ENCODE assay signal across 20 cellular contexts in the genomic region with DNA sequence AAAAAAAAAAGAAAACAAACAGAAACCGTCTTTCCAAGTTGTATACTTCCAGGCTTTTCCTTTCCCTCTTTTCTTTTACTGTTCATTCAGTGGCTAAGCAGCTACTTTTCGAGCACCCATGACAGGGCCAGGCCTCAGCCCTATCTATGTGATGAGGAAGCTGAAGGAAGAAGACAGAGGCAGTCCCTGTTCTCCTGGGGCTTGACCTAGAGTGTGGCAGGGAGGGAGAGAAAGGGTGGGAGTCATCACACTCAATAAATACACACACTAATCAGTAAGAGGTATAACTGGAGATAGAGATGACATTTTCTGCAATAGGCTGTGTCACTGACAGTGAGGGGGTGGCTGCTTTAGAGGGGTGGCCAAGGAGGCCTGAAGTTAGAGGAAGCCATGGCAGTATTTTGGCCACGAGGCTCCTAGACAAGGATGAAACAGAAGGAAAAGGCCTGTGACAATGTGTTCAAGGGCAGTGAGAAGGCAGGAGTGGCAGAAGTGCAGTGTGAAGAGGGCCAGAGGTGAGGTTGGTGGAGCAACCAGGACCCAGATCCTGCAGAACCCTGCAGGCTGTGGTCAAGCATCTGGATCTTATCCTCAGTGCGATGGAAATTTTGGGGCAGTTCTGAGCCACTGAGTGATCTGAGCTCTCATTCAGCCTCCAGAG.
DNase-seq lines count a peak whose midpoint lies in the region; ATAC-seq and TF ChIP-seq lines count a peak whose summit lies in the region.
"Had no signal": no experiment of that assay in that cellular context is flagged by ENCODE, and none has a peak within 500 bp of the region (broad histone marks: within the 10 kb centered on the region; RNA-seq: fewer than 3 reads in every experiment).

No MANE protein-coding gene starts in this region.

- H3K4me1 Mint-ChIP-seq in activated CD4-positive, alpha-beta T cell treated with anti-CD3 and anti-CD28 coated beads for 36 hours: peaks cover 24% of the 10 kb centered on the region

- H3K27ac ChIP-seq in VCaP: peak overlapping the region; percentile 43; the same call in 1 of the 2 replicates
- peak overlapping the region; percentile 85 to 93 for H3K27ac ChIP-seq in testis

- H3K27ac Mint-ChIP-seq in activated CD4-positive, alpha-beta T cell treated with anti-CD3 and anti-CD28 coated beads for 36 hours: no peak overlapping the region

- no peak for TF ChIP-seq CTCF in VCaP (conservative IDR thresholded peaks at IDR 0.05)
- no peak for TF ChIP-seq CTCF in mucosa of descending colon (IDR thresholded peaks at IDR 0.05)
- TF ChIP-seq CTCF in testis (IDR thresholded peaks at IDR 0.05): no peak

- no peaks in the 10 kb centered on the region for H3K36me3 Mint-ChIP-seq in activated CD4-positive, alpha-beta T cell treated with anti-CD3 and anti-CD28 coated beads for 36 hours (ENCODE audit: low read depth)

- ATAC-seq in activated CD4-positive, alpha-beta T cell treated with anti-CD3 and anti-CD28 coated beads for 36 hours: peak; percentile 20
- peak; percentile 15 for ATAC-seq in mucosa of descending colon

- no peaks in the 10 kb centered on the region for H3K9me3 Mint-ChIP-seq in activated CD4-positive, alpha-beta T cell treated with anti-CD3 and anti-CD28 coated beads for 36 hours (ENCODE audit: low read depth)

- DNase-seq in activated CD4-positive, alpha-beta T cell treated with anti-CD3 and anti-CD28 coated beads for 36 hours: no peak
- no peak for DNase-seq in activated CD4-positive, alpha-beta T cell treated with anti-CD3 and anti-CD28 coated beads, Interleukin-2, amount 50 U/mL, for 1 hour
- no peak for DNase-seq in mucosa of descending colon
- DNase-seq in testis: no peak
- DNase-seq in activated T-cell treated with anti-CD3 and anti-CD28 coated beads, Interleukin-2, amount 50 U/mL, for 48 hours: no peak
- DNase-seq in inferior parietal cortex (ENCODE audit: extremely low spot score): no peak
- DNase-seq in posterior vena cava (ENCODE audit: low spot score): no peak
- DNase-seq: 8988T; activated naive CD4-positive, alpha-beta T cell; activated T-cell treated with anti-CD3 and anti-CD28 coated beads for 4 hours; BE2C; foreskin melanocyte; NCI-H1436; NCI-H2171; occipital lobe; PC-3; sigmoid colon; stimulated activated CD4-positive, alpha-beta T cell treated with anti-CD3 and anti-CD28 coated beads, Interleukin-1b, Interleukin-23, amount 100 ng/mL, for 48 hours; T-helper 9 cell had no signal

- no peak overlapping the region for H3K4me3 Mint-ChIP-seq in activated CD4-positive, alpha-beta T cell treated with anti-CD3 and anti-CD28 coated beads for 36 hours

- H3K27me3 ChIP-seq in testis: no peaks in the 10 kb centered on the region
- H3K27me3 ChIP-seq: BE2C, sigmoid colon had no signal

- H3K27me3 Mint-ChIP-seq in activated CD4-positive, alpha-beta T cell treated with anti-CD3 and anti-CD28 coated beads for 36 hours: no peaks in the 10 kb centered on the region

- POLR2A ChIA-PET in activated CD4-positive, alpha-beta T cell treated with anti-CD3 and anti-CD28 coated beads for 36 hours (lab: Charles Lee): interaction anchor here (0.6 kb wide), 1 partner anchor 15 kb away, joined by 5 read pairs; no protein-coding TSS in a partner anchor

- H3K36me3 ChIP-seq in mucosa of descending colon (ENCODE audit: low read depth): no peaks in the 10 kb centered on the region
- no peaks in the 10 kb centered on the region for H3K36me3 ChIP-seq in testis (ENCODE audit: low read depth, missing control alignments)
- H3K36me3 ChIP-seq: BE2C, sigmoid colon had no signal

- H3K4me3 ChIP-seq in mucosa of descending colon (no peak overlapping the region), testis (no peak overlapping the region)
- H3K4me3 ChIP-seq: sigmoid colon had no signal

- 72 to 76% methylated on average over 4 of the region's 4 CpGs for WGBS in testis, 2 donors

- intact Hi-C loops in activated CD4-positive, alpha-beta T cell treated with anti-CD3 and anti-CD28 coated beads for 36 hours (cut with DNase I, micrococcal nuclease): no loop called here
- intact Hi-C loops in mucosa of descending colon (cut with DNase I, micrococcal nuclease): no loop called here
- intact Hi-C loops in testis (cut with DNase I; ENCODE audit: low total_unique reads): loop anchor here (10.0 kb wide), 1 partner anchor 48 kb away; no protein-coding TSS in a partner anchor
- intact Hi-C loops in posterior vena cava (cut with DNase I): loop anchor here in 1 of 2 donors (5.0 to 10.0 kb wide), 2 partner anchors 58 to 210 kb away; no protein-coding TSS in a partner anchor

- TF ChIP-seq POLR2A in testis (IDR thresholded peaks at IDR 0.05): no peak

- H3K9me3 ChIP-seq in mucosa of descending colon (no peaks in the 10 kb centered on the region), testis (no peaks in the 10 kb centered on the region)
- H3K9me3 ChIP-seq: BE2C, sigmoid colon had no signal

- CTCF ChIA-PET in activated CD4-positive, alpha-beta T cell treated with anti-CD3 and anti-CD28 coated beads for 36 hours (lab: Charles Lee): interaction anchor here (1.1 kb wide), 1 partner anchor 171 kb away, joined by 3 read pairs; no protein-coding TSS in a partner anchor

- H3K4me1 ChIP-seq in mucosa of descending colon (ENCODE audit: low read depth) (peaks cover 8% of the 10 kb centered on the region), testis (peaks cover 44% of the 10 kb centered on the region)
- H3K4me1 ChIP-seq: BE2C had no signal
